In genomic region chr5:143448518-143448917, GRCh38 we compare ENCODE assay signal across 1 cellular context.
TF ChIP-seq lines count a peak whose summit lies in the region.

No MANE protein-coding gene starts in this region.

TF ChIP-seq in GM23338, 12 proteins besides CTCF, POLR2A, EP300 and RAD21:
- no peak for TF ChIP-seq STAT1 (IDR thresholded peaks at IDR 0.05; ENCODE audit: unreplicated experiment)
- no peak for TF ChIP-seq ETS1 (IDR thresholded peaks at IDR 0.05)
- TF ChIP-seq ZNF331 (CRISPR knock-in tag; IDR thresholded peaks at IDR 0.05; ENCODE audit: low read depth): no peak
- no peak for TF ChIP-seq CREB1 (CRISPR knock-in tag; IDR thresholded peaks at IDR 0.05; ENCODE audit: low read depth)
- no peak for TF ChIP-seq ZNF114 (CRISPR knock-in tag; IDR thresholded peaks at IDR 0.05)
- no peak for TF ChIP-seq POLR2AphosphoS5 (IDR thresholded peaks at IDR 0.05; ENCODE audit: low read depth)
- no peak for TF ChIP-seq JUNB (IDR thresholded peaks at IDR 0.05; ENCODE audit: unreplicated experiment)
